1 cellular context compared by ENCODE assay signal in genomic region chr9:83620841-83621636, GRCh38.
TF ChIP-seq lines count a peak whose summit lies in the region.

No MANE protein-coding gene starts in this region.

TF ChIP-seq in HEK293, 187 proteins besides CTCF, POLR2A, EP300 and RAD21 (continued from another document):
- TF ChIP-seq ZBTB10 (tag by site-specific recombination; IDR thresholded peaks at IDR 0.05) (no peak), ZNF664 (tag by site-specific recombination; IDR thresholded peaks at IDR 0.05) (no peak), ZNF473 (tag by site-specific recombination; IDR thresholded peaks at IDR 0.05) (no peak), ZBTB11 (tag by site-specific recombination; conservative IDR thresholded peaks at IDR 0.05; ENCODE audit: low read depth) (no peak)
